16 cellular contexts compared by ENCODE assay signal in genomic region chr14:22185191-22185590, GRCh38.
A peak's percentile ranks its signal among the peaks of the same experiment; 100 is the strongest.
DNase-seq lines count a peak whose midpoint lies in the region; ATAC-seq, FAIRE-seq and TF ChIP-seq lines count a peak whose summit lies in the region.
"Had no signal": no experiment of that assay in that cellular context is flagged by ENCODE, and none has a peak within 500 bp of the region (broad histone marks: within the 10 kb centered on the region; RNA-seq: fewer than 3 reads in every experiment).

No MANE protein-coding gene starts in this region.

- H3K4me3 ChIP-seq in mucosa of descending colon = no peak overlapping the region
- no peak overlapping the region for H3K4me3 ChIP-seq in pancreas
- no peak overlapping the region for H3K4me3 ChIP-seq in SJCRH30
- H3K4me3 ChIP-seq: stomach, uterus had no signal

- peak overlapping the region; percentile 32 for H3K27ac ChIP-seq in epithelial cell of prostate
- H3K27ac ChIP-seq in pancreas = no peak overlapping the region
- H3K27ac ChIP-seq in SJCRH30 = no peak overlapping the region
- H3K27ac ChIP-seq: KMS-11, stomach, uterus had no signal

- ATAC-seq in mucosa of descending colon (peak; percentile 60), pancreas (no peak), GM19324 (IDR thresholded peaks at IDR 0.05; ENCODE audit: low FRiP score, unreplicated experiment) (no peak)
- ATAC-seq: left lobe of liver, Panc1 had no signal

- H3K27me3 ChIP-seq in pancreas (no peaks in the 10 kb centered on the region), SJCRH30 (no peaks in the 10 kb centered on the region)
- H3K27me3 ChIP-seq: stomach, uterus had no signal

- no peaks in the 10 kb centered on the region for H3K36me3 ChIP-seq in mucosa of descending colon (ENCODE audit: low read depth)
- no peaks in the 10 kb centered on the region for H3K36me3 ChIP-seq in pancreas
- H3K36me3 ChIP-seq in SJCRH30 = no peaks in the 10 kb centered on the region
- H3K36me3 ChIP-seq: stomach, uterus had no signal

- intact Hi-C loops in mucosa of descending colon (cut with DNase I, micrococcal nuclease) = no loop called here
- intact Hi-C loops in pancreas (cut with DNase I) = no loop called here

- 0 out of 2 replicates have a peak, but pooled peaks have one; percentile 5 for TF ChIP-seq CTCF in GM12874 (IDR thresholded peaks at IDR 0.05; ENCODE audit: insufficient read depth, low read depth, low read length)
- TF ChIP-seq CTCF in mucosa of descending colon (IDR thresholded peaks at IDR 0.05) = no peak
- TF ChIP-seq CTCF in pancreas (IDR thresholded peaks at IDR 0.05) = no peak

- peak; percentile 25 for DNase-seq in OCI-M1 (lab: John Stamatoyannopoulos, UW)
- DNase-seq in epithelial cell of prostate (ENCODE audit: low read depth, low spot score) = no peak
- no peak for DNase-seq in mucosa of descending colon
- DNase-seq in pancreas = no peak
- DNase-seq in H54 (ENCODE audit: insufficient read length, low spot score) = no peak
- DNase-seq in SJCRH30 = no peak
- DNase-seq: head of caudate nucleus, NCI-H1694 treated with DMSO at 0.1 percent for 48 hours, NCI-H510A, stomach, uterus had no signal

- TF ChIP-seq POLR2A in H54 (IDR thresholded peaks at IDR 0.05; ENCODE audit: low read depth, low read length) = no peak

- H3K9me3 ChIP-seq in mucosa of descending colon = no peaks in the 10 kb centered on the region
- H3K9me3 ChIP-seq in pancreas = no peaks in the 10 kb centered on the region
- no peaks in the 10 kb centered on the region for H3K9me3 ChIP-seq in SJCRH30 (replicated peaks)
- H3K9me3 ChIP-seq: stomach, uterus had no signal

- FAIRE-seq in pancreas (lab: Jason Lieb, UNC) (no peak), H54 (lab: Jason Lieb, UNC) (no peak)

- H3K4me1 ChIP-seq in mucosa of descending colon (ENCODE audit: low read depth) = peaks cover 7% of the 10 kb centered on the region
- no peaks in the 10 kb centered on the region for H3K4me1 ChIP-seq in pancreas
- no peaks in the 10 kb centered on the region; the same call in 1 of the 2 replicates for H3K4me1 ChIP-seq in SJCRH30
- H3K4me1 ChIP-seq: stomach, uterus had no signal

- WGBS in pancreas, 2 donors = 20 to 22% methylated on average over 1 of the region's 1 CpG
